In the genomic region with DNA sequence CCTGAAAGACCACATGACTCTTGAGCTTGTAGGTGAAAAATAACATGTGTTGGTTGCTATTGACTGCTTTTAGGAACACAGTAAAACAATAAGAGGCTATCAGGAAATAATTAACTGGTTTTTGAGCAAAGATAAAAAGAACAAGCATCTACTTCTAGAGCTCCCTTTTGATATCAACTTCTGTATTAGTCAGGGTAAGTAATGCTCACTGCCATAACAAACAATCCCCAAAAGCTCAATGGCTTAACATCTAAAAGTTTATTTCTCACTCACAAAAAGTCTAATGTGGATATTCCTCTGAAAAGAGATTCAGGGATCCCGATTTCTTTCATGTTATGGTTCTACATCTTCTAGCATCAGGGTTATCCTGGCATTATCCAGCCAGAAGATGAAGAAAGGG, we compare ENCODE assay signal across 9 cellular contexts. TPM values are rescaled to one million over a fixed set of nuclear protein-coding genes. Genes with fewer than 3 reads are reported as not detected.
"Had no signal": no experiment of that assay in that cellular context is flagged by ENCODE, and none has a peak within 500 bp of the region (broad histone marks: within the 10 kb centered on the region; RNA-seq: fewer than 3 reads in every experiment).

No MANE protein-coding gene starts in this region.

- H3K4me3 ChIP-seq: GM12878 had no signal

- FAIRE-seq: G401.6, GM12878, GM12891, GM12892, GM18507, GM19239 had no signal

- ATAC-seq: GM12878 had no signal

- DNase-seq: GDM1, GF-D8 had no signal

RNA-seq across cellular contexts. Expression of gene PROX1, which starts 25.3 kb away (rescaled TPM):
- total RNA-seq: G401 had no signal
